In the genomic region with DNA sequence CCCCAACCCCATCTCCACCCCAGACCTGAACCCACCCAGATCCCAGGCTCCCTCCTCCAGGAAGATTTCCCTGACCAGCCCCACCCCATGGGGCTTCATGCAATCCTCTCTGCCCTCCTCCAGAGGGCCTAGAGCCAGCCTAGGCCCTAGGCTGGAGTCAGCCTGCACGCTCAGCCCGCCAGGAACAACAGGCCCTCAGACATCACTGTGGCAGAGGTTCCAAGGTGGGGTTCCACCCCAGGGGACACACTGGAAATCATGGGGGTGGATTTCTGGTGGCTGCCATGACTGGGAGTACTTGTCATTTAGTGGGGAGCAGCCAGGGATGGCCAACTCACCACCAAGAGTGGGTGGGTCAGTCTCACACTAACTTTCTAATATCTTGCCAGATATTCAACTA, we compare ENCODE assay signal across 13 cellular contexts.
DNase-seq lines count a peak whose midpoint lies in the region; ATAC-seq and TF ChIP-seq lines count a peak whose summit lies in the region.
"Had no signal": no experiment of that assay in that cellular context is flagged by ENCODE, and none has a peak within 500 bp of the region (broad histone marks: within the 10 kb centered on the region; RNA-seq: fewer than 3 reads in every experiment).

No MANE protein-coding gene starts in this region.

- H3K4me3 ChIP-seq in SK-N-SH (ENCODE audit: low read depth in 2 of 2, low read length in 1 of 2) (no peak overlapping the region), PC-3 (ENCODE audit: low read length) (no peak overlapping the region), fibroblast of mammary gland (ENCODE audit: control insufficient read depth, low read depth, low read length) (no peak overlapping the region), smooth muscle cell (no peak overlapping the region)
- H3K4me3 ChIP-seq: esophagus muscularis mucosa, tibial nerve had no signal

- H3K36me3 ChIP-seq in SK-N-SH (replicated peaks in 1 of 2; ENCODE audit: control insufficient read depth in 1 of 2, insufficient read depth in 2 of 2, low read length in 1 of 2): no peaks in the 10 kb centered on the region
- H3K36me3 ChIP-seq in PC-3 (ENCODE audit: low read depth, low read length): no peaks in the 10 kb centered on the region
- H3K36me3 ChIP-seq in smooth muscle cell (ENCODE audit: low read depth): no peaks in the 10 kb centered on the region
- H3K36me3 ChIP-seq: esophagus muscularis mucosa, tibial nerve had no signal

- no peak for TF ChIP-seq EP300 in SK-N-SH (IDR thresholded peaks at IDR 0.05; ENCODE audit: borderline replicate concordance in 1 of 2, low read depth in 1 of 2, low read length in 1 of 2)

- no CpG with 5 or more reads among the region's 2 CpGs for WGBS in SK-N-SH (ENCODE audit: low lambda C conversion rate)
- WGBS in smooth muscle cell (ENCODE audit: low lambda C conversion rate): 85% methylated on average over 2 of the region's 2 CpGs

- H3K9me2 ChIP-seq in SK-N-SH: no peaks in the 10 kb centered on the region
- H3K9me2 ChIP-seq in PC-3 (replicated peaks; ENCODE audit: low read length): no peaks in the 10 kb centered on the region

- H3K4me1 ChIP-seq in SK-N-SH (ENCODE audit: control insufficient read depth in 1 of 2, insufficient read depth in 2 of 2, low read depth in 1 of 2, low read length in 1 of 2): peaks cover 0 to 33% of the 10 kb centered on the region in 2 experiments; a peak in 1 of 4 replicates
- H3K4me1 ChIP-seq in PC-3 (ENCODE audit: insufficient read depth, low read length): no peaks in the 10 kb centered on the region
- no peaks in the 10 kb centered on the region for H3K4me1 ChIP-seq in smooth muscle cell (ENCODE audit: low read depth)
- H3K4me1 ChIP-seq: tibial nerve had no signal

- no peak overlapping the region for H3K4me2 ChIP-seq in SK-N-SH
- H3K4me2 ChIP-seq in PC-3 (ENCODE audit: low read length): no peak overlapping the region
- no peak overlapping the region for H3K4me2 ChIP-seq in smooth muscle cell

- TF ChIP-seq CTCF in SK-N-SH (IDR thresholded peaks at IDR 0.05): no peak
- TF ChIP-seq CTCF in PC-3 (conservative IDR thresholded peaks at IDR 0.05; ENCODE audit: low read depth, low read length): 0 out of 2 replicates have a peak, but pooled peaks have one; percentile 12
- peak; percentile 13 for TF ChIP-seq CTCF in fibroblast of mammary gland (conservative IDR thresholded peaks at IDR 0.05; ENCODE audit: control insufficient read depth, insufficient read depth, low read depth, low read length)
- peak; percentile 5 for TF ChIP-seq CTCF in smooth muscle cell (IDR thresholded peaks at IDR 0.05; ENCODE audit: borderline replicate concordance, insufficient read depth, poor library complexity, severe bottlenecking)
- no peak for TF ChIP-seq CTCF in omental fat pad (IDR thresholded peaks at IDR 0.05)

- no peaks in the 10 kb centered on the region for H3F3A ChIP-seq in SK-N-SH (replicated peaks; ENCODE audit: insufficient read depth)
- no peaks in the 10 kb centered on the region for H3F3A ChIP-seq in PC-3 (ENCODE audit: low read length, unreplicated experiment)
- no peaks in the 10 kb centered on the region for H3F3A ChIP-seq in smooth muscle cell (ENCODE audit: low read depth)

- POLR2A ChIA-PET in SK-N-SH (lab: Yijun Ruan, JAX): no interaction called here
- POLR2A ChIA-PET in PC-3 (lab: Charles Lee; ENCODE audit: unreplicated experiment): no interaction called here

- H3K79me2 ChIP-seq in SK-N-SH (ENCODE audit: insufficient read depth): no peaks in the 10 kb centered on the region
- no peaks in the 10 kb centered on the region for H3K79me2 ChIP-seq in PC-3 (ENCODE audit: low read length)
- H3K79me2 ChIP-seq in smooth muscle cell (ENCODE audit: low read depth): no peaks in the 10 kb centered on the region

- H4K20me1 ChIP-seq in SK-N-SH (ENCODE audit: insufficient read depth): no peaks in the 10 kb centered on the region
- H4K20me1 ChIP-seq in PC-3 (ENCODE audit: low read length): no peaks in the 10 kb centered on the region
- H4K20me1 ChIP-seq in smooth muscle cell (ENCODE audit: low read depth): peaks cover 19% of the 10 kb centered on the region

- H3K9me3 ChIP-seq in SK-N-SH (no peaks in the 10 kb centered on the region), PC-3 (ENCODE audit: low read length) (no peaks in the 10 kb centered on the region), smooth muscle cell (replicated peaks; ENCODE audit: low read depth) (no peaks in the 10 kb centered on the region)

- TF ChIP-seq RAD21 in SK-N-SH (IDR thresholded peaks at IDR 0.05; ENCODE audit: low read length): no peak

- no peak overlapping the region for H3K27ac ChIP-seq in SK-N-SH (ENCODE audit: low read depth in 2 of 2, low read length in 1 of 2)
- no peak overlapping the region for H3K27ac ChIP-seq in PC-3 (ENCODE audit: low read length)
- H3K27ac ChIP-seq in smooth muscle cell (ENCODE audit: low read depth): no peak overlapping the region
- H3K27ac ChIP-seq: esophagus muscularis mucosa, tibial nerve had no signal

- H2AFZ ChIP-seq in SK-N-SH (ENCODE audit: low read depth) (no peak overlapping the region), PC-3 (ENCODE audit: low read length) (no peak overlapping the region), smooth muscle cell (ENCODE audit: low read depth) (no peak overlapping the region)

- CTCF ChIA-PET in SK-N-SH (lab: Yijun Ruan, JAX) (interaction anchor here (1.1 to 2.5 kb wide), 7 partner anchors 12 to 25 kb away, joined by 3 to 8 read pairs (median 4); no protein-coding TSS in a partner anchor), PC-3 (lab: Charles Lee) (no interaction called here)

- intact Hi-C loops in PC-3 (cut with micrococcal nuclease): no loop called here

- H3K27me3 ChIP-seq in SK-N-SH (ENCODE audit: insufficient read depth) (no peaks in the 10 kb centered on the region), PC-3 (ENCODE audit: low read length) (no peaks in the 10 kb centered on the region), smooth muscle cell (ENCODE audit: low read depth) (no peaks in the 10 kb centered on the region)
- H3K27me3 ChIP-seq: esophagus muscularis mucosa, tibial nerve had no signal

- H3K9ac ChIP-seq in SK-N-SH (no peak overlapping the region), PC-3 (ENCODE audit: low read length) (no peak overlapping the region), smooth muscle cell (ENCODE audit: low read depth) (no peak overlapping the region)

- peak; percentile 53; the same call in 2 of the 3 replicates for ATAC-seq in SK-N-SH treated with all-trans-retinoic acid at 6 μM for 48 hours
- ATAC-seq in PC-3: peak; percentile 31; the same call in 1 of the 2 replicates
- ATAC-seq in omental fat pad (ENCODE audit: low FRiP score): no peak
- ATAC-seq in GM21447 (IDR thresholded peaks at IDR 0.05; ENCODE audit: unreplicated experiment): no peak
- ATAC-seq in HG02938 (IDR thresholded peaks at IDR 0.05; ENCODE audit: unreplicated experiment): no peak
- ATAC-seq: T-cell had no signal

- no TSS peak for BruUV-seq in PC-3 (replicated peaks; lab: Mats Ljungman, UMichigan)

- DNase-seq in SK-N-SH: no peak
- no peak for DNase-seq in PC-3
- peak; percentile 35 for DNase-seq in fibroblast of mammary gland (ENCODE audit: low read depth)
- DNase-seq in smooth muscle cell (lab: John Stamatoyannopoulos, UW; ENCODE audit: unreplicated experiment): no peak
- no peak for DNase-seq in omental fat pad (ENCODE audit: low spot score)
- DNase-seq: activated CD4-positive, alpha-beta T cell treated with anti-CD3 and anti-CD28 coated beads for 48 hours; OCI-M1 had no signal

TF ChIP-seq in SK-N-SH treated with all-trans-retinoic acid at 6 μM for 48 hours, 23 proteins besides CTCF, POLR2A, EP300 and RAD21 (continues in another document):
- TF ChIP-seq ZFP3 (CRISPR knock-in tag; IDR thresholded peaks at IDR 0.05) (no peak), OSR1 (CRISPR knock-in tag; IDR thresholded peaks at IDR 0.05) (no peak), ZNF565 (CRISPR knock-in tag; conservative IDR thresholded peaks at IDR 0.05; ENCODE audit: low read depth) (no peak)
- TF ChIP-seq, protein P1, sequence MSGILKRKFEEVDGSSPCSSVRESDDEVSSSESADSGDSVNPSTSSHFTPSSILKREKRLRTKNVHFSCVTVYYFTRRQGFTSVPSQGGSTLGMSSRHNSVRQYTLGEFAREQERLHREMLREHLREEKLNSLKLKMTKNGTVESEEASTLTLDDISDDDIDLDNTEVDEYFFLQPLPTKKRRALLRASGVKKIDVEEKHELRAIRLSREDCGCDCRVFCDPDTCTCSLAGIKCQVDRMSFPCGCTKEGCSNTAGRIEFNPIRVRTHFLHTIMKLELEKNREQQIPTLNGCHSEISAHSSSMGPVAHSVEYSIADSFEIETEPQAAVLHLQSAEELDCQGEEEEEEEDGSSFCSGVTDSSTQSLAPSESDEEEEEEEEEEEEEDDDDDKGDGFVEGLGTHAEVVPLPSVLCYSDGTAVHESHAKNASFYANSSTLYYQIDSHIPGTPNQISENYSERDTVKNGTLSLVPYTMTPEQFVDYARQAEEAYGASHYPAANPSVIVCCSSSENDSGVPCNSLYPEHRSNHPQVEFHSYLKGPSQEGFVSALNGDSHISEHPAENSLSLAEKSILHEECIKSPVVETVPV (CRISPR knock-in tag; IDR thresholded peaks at IDR 0.05): no peak

TF ChIP-seq in SK-N-SH, 30 proteins besides CTCF, POLR2A, EP300 and RAD21:
- TF ChIP-seq, protein P2, sequence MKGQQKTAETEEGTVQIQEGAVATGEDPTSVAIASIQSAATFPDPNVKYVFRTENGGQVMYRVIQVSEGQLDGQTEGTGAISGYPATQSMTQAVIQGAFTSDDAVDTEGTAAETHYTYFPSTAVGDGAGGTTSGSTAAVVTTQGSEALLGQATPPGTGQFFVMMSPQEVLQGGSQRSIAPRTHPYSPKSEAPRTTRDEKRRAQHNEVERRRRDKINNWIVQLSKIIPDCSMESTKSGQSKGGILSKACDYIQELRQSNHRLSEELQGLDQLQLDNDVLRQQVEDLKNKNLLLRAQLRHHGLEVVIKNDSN (IDR thresholded peaks at IDR 0.05; ENCODE audit: borderline replicate concordance, low read depth): no peak
- TF ChIP-seq MEF2A (IDR thresholded peaks at IDR 0.05; ENCODE audit: borderline replicate concordance, low read depth) (no peak), FOSL2 (IDR thresholded peaks at IDR 0.05; ENCODE audit: borderline replicate concordance, low read depth) (no peak), ELF1 (IDR thresholded peaks at IDR 0.05) (no peak)

Comparison
In these comparisons a context has a peak if more than half of its experiments do, and no peak if none do; other contexts are left out.
1. ATAC-seq: peak in SK-N-SH treated with all-trans-retinoic acid at 6 μM for 48 hours (single experiment) and PC-3 (single experiment); none in omental fat pad (single experiment), GM21447 (single experiment) and HG02938 (single experiment).
2. CTCF ChIP-seq: peak in PC-3 (single experiment), fibroblast of mammary gland (single experiment) and smooth muscle cell (single experiment); none in SK-N-SH (single experiment) and omental fat pad (0 of 3).